ENCODE assay signal across 9 cellular contexts in genomic region chr7:140390466-140391190, GRCh38. TPM values are rescaled to one million over a fixed set of nuclear protein-coding genes. Genes with fewer than 3 reads are reported as not detected.
DNase-seq lines count a peak whose midpoint lies in the region; TF ChIP-seq lines count a peak whose summit lies in the region.
"Had no signal": no experiment of that assay in that cellular context is flagged by ENCODE, and none has a peak within 500 bp of the region (broad histone marks: within the 10 kb centered on the region; RNA-seq: fewer than 3 reads in every experiment).

No MANE protein-coding gene starts in this region.

- H4K20me1 ChIP-seq in DOHH2 (ENCODE audit: control insufficient read depth, insufficient read depth, low read depth, low read length), result peaks cover 38% of the 10 kb centered on the region

- H3F3A ChIP-seq in DOHH2 (ENCODE audit: control insufficient read depth, insufficient read depth), result peaks cover 2% of the 10 kb centered on the region; the same call in 1 of the 2 replicates

- H3K27ac ChIP-seq in DOHH2 (ENCODE audit: low read depth, low read length), result no peak overlapping the region
- H3K27ac ChIP-seq: body of pancreas had no signal

- H3K4me3 ChIP-seq in DOHH2 (ENCODE audit: low read length) (peak overlapping the region; percentile 26), fibroblast of the aortic adventitia (ENCODE audit: low read depth, low read length) (no peak overlapping the region)
- no peak overlapping the region for H3K4me3 ChIP-seq in Jurkat, Clone E6-1 (ENCODE audit: low read length)
- H3K4me3 ChIP-seq: body of pancreas had no signal

- H3K79me2 ChIP-seq in DOHH2 (ENCODE audit: control insufficient read depth, low read length), result peaks cover 15% of the 10 kb centered on the region

- H3K36me3 ChIP-seq in DOHH2 (ENCODE audit: control insufficient read depth, low read length), result no peaks in the 10 kb centered on the region

- H3K4me2 ChIP-seq in DOHH2 (ENCODE audit: low read length), result peak overlapping the region; percentile 54

- DNase-seq in GM20000 (ENCODE audit: low spot score) (peak; percentile 40), fibroblast of the aortic adventitia (ENCODE audit: low read depth) (peak; percentile 27), iPS-NIHi11 (ENCODE audit: low spot score) (no peak), activated gamma-delta T cell (lab: John Stamatoyannopoulos, UW) (no peak), amygdala (lab: John Stamatoyannopoulos, UW) (no peak)
- peak; percentile 11 for DNase-seq in Jurkat, Clone E6-1 (ENCODE audit: low read depth, low spot score)
- DNase-seq in stimulated activated naive CD4-positive, alpha-beta T cell (lab: John Stamatoyannopoulos, UW), result no peak

- H3K9me3 ChIP-seq in DOHH2 (ENCODE audit: control insufficient read depth, insufficient read depth, low read length), result no peaks in the 10 kb centered on the region
- H3K9me3 ChIP-seq: body of pancreas had no signal

- H3K9me2 ChIP-seq in DOHH2 (replicated peaks; ENCODE audit: control insufficient read depth, low read length), result no peaks in the 10 kb centered on the region

- H3K4me1 ChIP-seq in DOHH2 (ENCODE audit: control insufficient read depth, low read length), result peaks cover 23% of the 10 kb centered on the region

- H3K27me3 ChIP-seq in DOHH2 (ENCODE audit: control insufficient read depth, low read length), result peaks cover 20% of the 10 kb centered on the region
- H3K27me3 ChIP-seq: body of pancreas had no signal

- no peak for TF ChIP-seq CTCF in DOHH2 (IDR thresholded peaks at IDR 0.05; ENCODE audit: low read depth, low read length, poor library complexity, severe bottlenecking)
- no peak for TF ChIP-seq CTCF in GM20000 (IDR thresholded peaks at IDR 0.05; ENCODE audit: extremely low read depth, missing control alignments)
- TF ChIP-seq CTCF in fibroblast of the aortic adventitia (IDR thresholded peaks at IDR 0.05; ENCODE audit: insufficient read depth, low read length), result no peak

RNA-seq across cellular contexts. Expression of gene SLC37A3, which starts 7.7 kb away (rescaled TPM):
- polyA plus RNA-seq in Jurkat, Clone E6-1 (2012; ENCODE audit: insufficient read depth, insufficient read length), result 20.8 TPM
- 62.3 and 74.1 TPM in 2 replicates for total RNA-seq in fibroblast of the aortic adventitia (ENCODE audit: low replicate concordance)

RNA-seq across cellular contexts. Expression of gene RAB19, which starts 13.2 kb away (rescaled TPM):
- not detected for polyA plus RNA-seq in Jurkat, Clone E6-1 (2012; ENCODE audit: insufficient read depth, insufficient read length)
- not detected in 2 replicates for total RNA-seq in fibroblast of the aortic adventitia (ENCODE audit: low replicate concordance)

Comparison
In these comparisons a context has a peak if more than half of its experiments do, and no peak if none do; other contexts are left out.
1. DNase-seq: peak in GM20000 (single experiment), Jurkat, Clone E6-1 (single experiment) and fibroblast of the aortic adventitia (single experiment); none in iPS-NIHi11 (single experiment), stimulated activated naive CD4-positive, alpha-beta T cell (0 of 6), activated gamma-delta T cell (single experiment) and amygdala (0 of 56).